2 cellular contexts compared by ENCODE assay signal in the genomic region with DNA sequence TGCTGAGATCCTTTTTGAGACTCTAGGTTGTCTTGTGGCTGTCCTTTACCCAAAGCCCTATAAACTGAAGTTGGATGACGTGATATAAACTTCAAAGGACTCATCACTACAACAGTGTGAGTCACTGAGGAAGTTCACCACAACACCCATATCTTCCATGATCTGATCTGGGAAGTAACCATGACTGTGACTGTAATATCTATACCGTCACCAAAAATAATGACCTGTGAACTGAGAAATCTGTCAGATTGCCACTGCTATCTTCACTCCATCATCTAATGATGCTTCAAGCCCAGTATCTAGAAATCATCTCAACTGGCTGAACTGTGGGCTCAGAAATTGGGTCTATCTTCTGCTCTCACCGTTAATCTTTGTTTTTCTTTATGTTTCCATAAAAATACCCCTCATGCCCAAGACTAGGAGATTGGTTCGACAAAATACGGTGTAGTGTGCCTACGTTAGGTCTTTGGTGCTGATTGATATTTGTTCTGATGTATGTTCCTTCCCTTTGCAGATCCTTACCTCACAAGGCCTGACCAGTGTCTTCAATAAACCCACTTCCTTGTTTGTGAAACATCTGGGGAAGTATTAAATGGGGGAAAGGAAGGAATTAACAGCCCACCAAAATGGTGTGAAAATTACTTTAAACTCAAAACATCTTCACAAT.
TF ChIP-seq lines count a peak whose summit lies in the region.

No MANE protein-coding gene starts in this region.

TF ChIP-seq in PFSK-1, 5 proteins besides CTCF, POLR2A, EP300 and RAD21 (continued from another document):
- TF ChIP-seq, protein P1, sequence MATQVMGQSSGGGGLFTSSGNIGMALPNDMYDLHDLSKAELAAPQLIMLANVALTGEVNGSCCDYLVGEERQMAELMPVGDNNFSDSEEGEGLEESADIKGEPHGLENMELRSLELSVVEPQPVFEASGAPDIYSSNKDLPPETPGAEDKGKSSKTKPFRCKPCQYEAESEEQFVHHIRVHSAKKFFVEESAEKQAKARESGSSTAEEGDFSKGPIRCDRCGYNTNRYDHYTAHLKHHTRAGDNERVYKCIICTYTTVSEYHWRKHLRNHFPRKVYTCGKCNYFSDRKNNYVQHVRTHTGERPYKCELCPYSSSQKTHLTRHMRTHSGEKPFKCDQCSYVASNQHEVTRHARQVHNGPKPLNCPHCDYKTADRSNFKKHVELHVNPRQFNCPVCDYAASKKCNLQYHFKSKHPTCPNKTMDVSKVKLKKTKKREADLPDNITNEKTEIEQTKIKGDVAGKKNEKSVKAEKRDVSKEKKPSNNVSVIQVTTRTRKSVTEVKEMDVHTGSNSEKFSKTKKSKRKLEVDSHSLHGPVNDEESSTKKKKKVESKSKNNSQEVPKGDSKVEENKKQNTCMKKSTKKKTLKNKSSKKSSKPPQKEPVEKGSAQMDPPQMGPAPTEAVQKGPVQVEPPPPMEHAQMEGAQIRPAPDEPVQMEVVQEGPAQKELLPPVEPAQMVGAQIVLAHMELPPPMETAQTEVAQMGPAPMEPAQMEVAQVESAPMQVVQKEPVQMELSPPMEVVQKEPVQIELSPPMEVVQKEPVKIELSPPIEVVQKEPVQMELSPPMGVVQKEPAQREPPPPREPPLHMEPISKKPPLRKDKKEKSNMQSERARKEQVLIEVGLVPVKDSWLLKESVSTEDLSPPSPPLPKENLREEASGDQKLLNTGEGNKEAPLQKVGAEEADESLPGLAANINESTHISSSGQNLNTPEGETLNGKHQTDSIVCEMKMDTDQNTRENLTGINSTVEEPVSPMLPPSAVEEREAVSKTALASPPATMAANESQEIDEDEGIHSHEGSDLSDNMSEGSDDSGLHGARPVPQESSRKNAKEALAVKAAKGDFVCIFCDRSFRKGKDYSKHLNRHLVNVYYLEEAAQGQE (IDR thresholded peaks at IDR 0.05; ENCODE audit: insufficient read depth in 1 of 2, low read depth in 2 of 2, low read length in 2 of 2): no peak
- TF ChIP-seq TAF1 (IDR thresholded peaks at IDR 0.05; ENCODE audit: borderline replicate concordance, insufficient read depth, low read length): no peak
TF ChIP-seq in PFSK-1: peak in this region for 1.

TF ChIP-seq in WTC11, 78 proteins besides CTCF, POLR2A, EP300 and RAD21 (continued from another document):
- TF ChIP-seq, protein P2, sequence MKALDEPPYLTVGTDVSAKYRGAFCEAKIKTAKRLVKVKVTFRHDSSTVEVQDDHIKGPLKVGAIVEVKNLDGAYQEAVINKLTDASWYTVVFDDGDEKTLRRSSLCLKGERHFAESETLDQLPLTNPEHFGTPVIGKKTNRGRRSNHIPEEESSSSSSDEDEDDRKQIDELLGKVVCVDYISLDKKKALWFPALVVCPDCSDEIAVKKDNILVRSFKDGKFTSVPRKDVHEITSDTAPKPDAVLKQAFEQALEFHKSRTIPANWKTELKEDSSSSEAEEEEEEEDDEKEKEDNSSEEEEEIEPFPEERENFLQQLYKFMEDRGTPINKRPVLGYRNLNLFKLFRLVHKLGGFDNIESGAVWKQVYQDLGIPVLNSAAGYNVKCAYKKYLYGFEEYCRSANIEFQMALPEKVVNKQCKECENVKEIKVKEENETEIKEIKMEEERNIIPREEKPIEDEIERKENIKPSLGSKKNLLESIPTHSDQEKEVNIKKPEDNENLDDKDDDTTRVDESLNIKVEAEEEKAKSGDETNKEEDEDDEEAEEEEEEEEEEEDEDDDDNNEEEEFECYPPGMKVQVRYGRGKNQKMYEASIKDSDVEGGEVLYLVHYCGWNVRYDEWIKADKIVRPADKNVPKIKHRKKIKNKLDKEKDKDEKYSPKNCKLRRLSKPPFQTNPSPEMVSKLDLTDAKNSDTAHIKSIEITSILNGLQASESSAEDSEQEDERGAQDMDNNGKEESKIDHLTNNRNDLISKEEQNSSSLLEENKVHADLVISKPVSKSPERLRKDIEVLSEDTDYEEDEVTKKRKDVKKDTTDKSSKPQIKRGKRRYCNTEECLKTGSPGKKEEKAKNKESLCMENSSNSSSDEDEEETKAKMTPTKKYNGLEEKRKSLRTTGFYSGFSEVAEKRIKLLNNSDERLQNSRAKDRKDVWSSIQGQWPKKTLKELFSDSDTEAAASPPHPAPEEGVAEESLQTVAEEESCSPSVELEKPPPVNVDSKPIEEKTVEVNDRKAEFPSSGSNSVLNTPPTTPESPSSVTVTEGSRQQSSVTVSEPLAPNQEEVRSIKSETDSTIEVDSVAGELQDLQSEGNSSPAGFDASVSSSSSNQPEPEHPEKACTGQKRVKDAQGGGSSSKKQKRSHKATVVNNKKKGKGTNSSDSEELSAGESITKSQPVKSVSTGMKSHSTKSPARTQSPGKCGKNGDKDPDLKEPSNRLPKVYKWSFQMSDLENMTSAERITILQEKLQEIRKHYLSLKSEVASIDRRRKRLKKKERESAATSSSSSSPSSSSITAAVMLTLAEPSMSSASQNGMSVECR (CRISPR knock-in tag; IDR thresholded peaks at IDR 0.05; ENCODE audit: borderline replicate concordance): no peak
- TF ChIP-seq, protein P3, sequence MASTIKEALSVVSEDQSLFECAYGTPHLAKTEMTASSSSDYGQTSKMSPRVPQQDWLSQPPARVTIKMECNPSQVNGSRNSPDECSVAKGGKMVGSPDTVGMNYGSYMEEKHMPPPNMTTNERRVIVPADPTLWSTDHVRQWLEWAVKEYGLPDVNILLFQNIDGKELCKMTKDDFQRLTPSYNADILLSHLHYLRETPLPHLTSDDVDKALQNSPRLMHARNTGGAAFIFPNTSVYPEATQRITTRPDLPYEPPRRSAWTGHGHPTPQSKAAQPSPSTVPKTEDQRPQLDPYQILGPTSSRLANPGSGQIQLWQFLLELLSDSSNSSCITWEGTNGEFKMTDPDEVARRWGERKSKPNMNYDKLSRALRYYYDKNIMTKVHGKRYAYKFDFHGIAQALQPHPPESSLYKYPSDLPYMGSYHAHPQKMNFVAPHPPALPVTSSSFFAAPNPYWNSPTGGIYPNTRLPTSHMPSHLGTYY (CRISPR knock-in tag; IDR thresholded peaks at IDR 0.05): no peak
